Comparison of ENCODE assay signal across 1 cellular context in genomic region chr7:114979388-114979787, GRCh38.
TF ChIP-seq lines count a peak whose summit lies in the region.

No MANE protein-coding gene starts in this region.

TF ChIP-seq in IMR-90, 13 proteins besides CTCF, POLR2A, EP300 and RAD21 (continued from another document):
- TF ChIP-seq MAFK (IDR thresholded peaks at IDR 0.05; ENCODE audit: low read depth, low read length) (no peak), RCOR1 (IDR thresholded peaks at IDR 0.05; ENCODE audit: insufficient replicate concordance, low read length) (no peak), BHLHE40 (IDR thresholded peaks at IDR 0.05; ENCODE audit: low read depth, low read length) (no peak), RFX5 (IDR thresholded peaks at IDR 0.05; ENCODE audit: low read depth, low read length) (no peak), CHD1 (IDR thresholded peaks at IDR 0.05; ENCODE audit: low read depth, low read length) (no peak), ELK1 (IDR thresholded peaks at IDR 0.05; ENCODE audit: borderline replicate concordance, low read depth, low read length) (no peak), CEBPB (IDR thresholded peaks at IDR 0.05; ENCODE audit: low read depth, low read length) (no peak), MXI1 (IDR thresholded peaks at IDR 0.05; ENCODE audit: borderline replicate concordance, low read depth, low read length) (no peak), SMC3 (IDR thresholded peaks at IDR 0.05; ENCODE audit: low read depth, low read length) (no peak), FOS (IDR thresholded peaks at IDR 0.05; ENCODE audit: low read depth, low read length) (no peak)
